Comparison of ENCODE assay signal across 11 cellular contexts in the genomic region with DNA sequence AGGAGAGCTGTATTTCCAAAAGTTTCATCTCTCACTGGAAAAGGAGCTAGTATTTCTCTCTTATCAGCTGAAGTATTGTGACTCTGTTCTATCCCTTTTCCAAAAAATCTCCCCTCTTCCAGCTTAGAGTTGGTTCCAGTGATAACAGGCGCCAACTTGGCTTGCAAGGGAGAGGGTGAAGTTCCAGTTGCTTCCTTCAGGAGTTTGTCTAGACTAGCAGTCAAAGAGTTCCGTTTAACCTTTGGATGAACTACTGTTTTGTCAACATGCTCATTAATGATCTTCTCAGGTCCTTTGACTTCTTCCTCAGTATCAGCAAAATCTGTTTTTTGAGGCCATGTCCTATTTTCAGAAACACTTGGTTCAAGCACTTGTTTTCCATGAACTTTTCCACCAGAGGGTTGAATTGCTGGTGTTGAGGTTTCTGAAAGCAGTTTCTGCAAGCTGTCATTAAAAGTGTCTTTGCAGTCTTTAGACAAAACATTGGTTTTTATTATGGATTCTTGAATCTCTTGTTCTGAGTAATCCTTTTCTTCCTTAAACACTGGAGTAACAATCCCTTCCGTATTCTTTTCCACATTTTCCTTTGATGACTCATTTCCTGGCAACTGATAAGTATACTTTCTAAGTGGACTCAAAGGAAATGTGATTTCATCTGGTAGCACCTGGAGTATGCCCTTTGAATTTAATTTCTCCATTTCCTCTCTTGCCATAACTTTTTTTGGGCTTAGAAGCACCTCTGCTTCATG. TPM values are rescaled to one million over a fixed set of nuclear protein-coding genes. Genes with fewer than 3 reads are reported as not detected.
DNase-seq lines count a peak whose midpoint lies in the region; ATAC-seq and TF ChIP-seq lines count a peak whose summit lies in the region.
"Had no signal": no experiment of that assay in that cellular context is flagged by ENCODE, and none has a peak within 500 bp of the region (broad histone marks: within the 10 kb centered on the region; RNA-seq: fewer than 3 reads in every experiment).

No MANE protein-coding gene starts in this region.

- peaks cover 3% of the 10 kb centered on the region for H3K36me3 Mint-ChIP-seq in osteocyte (ENCODE audit: unreplicated experiment)
- H3K36me3 Mint-ChIP-seq in activated CD8-positive, alpha-beta T cell treated with anti-CD3 and anti-CD28 coated beads for 36 hours (ENCODE audit: low read depth) = peaks cover 8% of the 10 kb centered on the region

- H3K4me3 ChIP-seq in fibroblast of lung (replicated peaks in 1 of 4; ENCODE audit: control extremely low read depth in 1 of 4, insufficient read depth in 1 of 4, low read depth in 3 of 4, low read length in 4 of 4) = no peak overlapping the region
- H3K4me3 ChIP-seq in retinal pigment epithelial cell (ENCODE audit: low read length) = no peak overlapping the region

- H3K4me3 Mint-ChIP-seq in osteocyte (ENCODE audit: unreplicated experiment) = no peak overlapping the region
- no peak overlapping the region for H3K4me3 Mint-ChIP-seq in activated CD8-positive, alpha-beta T cell treated with anti-CD3 and anti-CD28 coated beads for 36 hours

- no peak for TF ChIP-seq CTCF in RWPE1 (conservative IDR thresholded peaks at IDR 0.05; ENCODE audit: low read depth)
- no peak for TF ChIP-seq CTCF in fibroblast of lung (conservative IDR thresholded peaks at IDR 0.05 in 1 of 2, IDR thresholded peaks at IDR 0.05 in 1 of 2; ENCODE audit: low read depth in 1 of 2, low read length in 2 of 2)
- TF ChIP-seq CTCF in retinal pigment epithelial cell (conservative IDR thresholded peaks at IDR 0.05; ENCODE audit: low read depth, low read length) = peak; percentile 8
- no peak for TF ChIP-seq CTCF in osteocyte (IDR thresholded peaks at IDR 0.05)
- no peak for TF ChIP-seq CTCF in activated CD8-positive, alpha-beta T cell treated with anti-CD3 and anti-CD28 coated beads for 36 hours (IDR thresholded peaks at IDR 0.05)

- CTCF ChIA-PET in RWPE1 (lab: Yijun Ruan, JAX) = interaction anchor here (0.7 kb wide), 2 partner anchors 53 to 121 kb away, joined by 3 to 4 read pairs; no protein-coding TSS in a partner anchor
- CTCF ChIA-PET in activated CD8-positive, alpha-beta T cell treated with anti-CD3 and anti-CD28 coated beads for 36 hours (lab: Charles Lee) = interaction anchor here (1.3 kb wide), 1 partner anchor 15 kb away, joined by 3 read pairs; no protein-coding TSS in a partner anchor

- no peak overlapping the region for H3K9ac ChIP-seq in fibroblast of lung (ENCODE audit: insufficient read depth, low read length)
- H3K9ac ChIP-seq: parathyroid adenoma had no signal

- H3K27ac ChIP-seq in RWPE1 = no peak overlapping the region
- peak overlapping the region; percentile 30 for H3K27ac ChIP-seq in fibroblast of lung (ENCODE audit: insufficient read depth, low read length)
- H3K27ac ChIP-seq: parathyroid adenoma had no signal

- no peak for ATAC-seq in GM21723 (IDR thresholded peaks at IDR 0.05; ENCODE audit: unreplicated experiment)
- no peak for ATAC-seq in activated CD8-positive, alpha-beta T cell treated with anti-CD3 and anti-CD28 coated beads for 36 hours

- H3K36me3 ChIP-seq in fibroblast of lung (ENCODE audit: control insufficient read depth, insufficient read depth, low read length) = no peaks in the 10 kb centered on the region

- peaks cover 8% of the 10 kb centered on the region for H3K4me1 Mint-ChIP-seq in osteocyte (ENCODE audit: unreplicated experiment)
- no peaks in the 10 kb centered on the region for H3K4me1 Mint-ChIP-seq in activated CD8-positive, alpha-beta T cell treated with anti-CD3 and anti-CD28 coated beads for 36 hours (ENCODE audit: low read depth)

- POLR2A ChIA-PET in RWPE1 (lab: Yijun Ruan, JAX; ENCODE audit: low non-redundant PET) = no interaction called here
- POLR2A ChIA-PET in activated CD8-positive, alpha-beta T cell treated with anti-CD3 and anti-CD28 coated beads for 36 hours (lab: Charles Lee) = no interaction called here

- H3K4me2 ChIP-seq in fibroblast of lung (ENCODE audit: extremely low read depth, insufficient read depth, low read length) = peak overlapping the region; percentile 16

- no peaks in the 10 kb centered on the region for H3K79me2 ChIP-seq in fibroblast of lung (ENCODE audit: control insufficient read depth, insufficient read depth, low read length)
- H3K79me2 ChIP-seq: parathyroid adenoma had no signal

- intact Hi-C loops in activated CD8-positive, alpha-beta T cell treated with anti-CD3 and anti-CD28 coated beads for 36 hours (cut with micrococcal nuclease) = no loop called here

- no peak overlapping the region for H3K27ac Mint-ChIP-seq in osteocyte (ENCODE audit: unreplicated experiment)
- no peak overlapping the region for H3K27ac Mint-ChIP-seq in activated CD8-positive, alpha-beta T cell treated with anti-CD3 and anti-CD28 coated beads for 36 hours

- no peaks in the 10 kb centered on the region for H3K27me3 ChIP-seq in fibroblast of lung (ENCODE audit: control insufficient read depth, insufficient read depth, low read length)

- no peaks in the 10 kb centered on the region for H3K9me3 ChIP-seq in fibroblast of lung (ENCODE audit: control insufficient read depth, insufficient read depth, low read depth, low read length)

- peaks cover 4% of the 10 kb centered on the region for H3K4me1 ChIP-seq in fibroblast of lung (ENCODE audit: control insufficient read depth, extremely low read depth, insufficient read depth, low read length)
- H3K4me1 ChIP-seq: parathyroid adenoma had no signal

- H3K27me3 Mint-ChIP-seq in osteocyte (ENCODE audit: unreplicated experiment) = no peaks in the 10 kb centered on the region
- no peaks in the 10 kb centered on the region for H3K27me3 Mint-ChIP-seq in activated CD8-positive, alpha-beta T cell treated with anti-CD3 and anti-CD28 coated beads for 36 hours

- H3K9me3 Mint-ChIP-seq in osteocyte (ENCODE audit: unreplicated experiment) = peaks cover 5% of the 10 kb centered on the region
- no peaks in the 10 kb centered on the region for H3K9me3 Mint-ChIP-seq in activated CD8-positive, alpha-beta T cell treated with anti-CD3 and anti-CD28 coated beads for 36 hours

- no peaks in the 10 kb centered on the region for H4K20me1 ChIP-seq in fibroblast of lung (ENCODE audit: control insufficient read depth, extremely low read depth, insufficient read depth, low read length)

- DNase-seq in GM04504 (ENCODE audit: low read depth) (peak; percentile 85), RWPE1 (ENCODE audit: low spot score) (peak; percentile 59), fibroblast of lung (ENCODE audit: low read depth in 2 of 2) (peak; percentile 88 to 97), retinal pigment epithelial cell (ENCODE audit: low read depth) (peak; percentile 77), osteocyte (ENCODE audit: extremely low spot score, unreplicated experiment) (no peak), CD1c-positive myeloid dendritic cell (ENCODE audit: extremely low spot score) (no peak)
- no peak for DNase-seq in activated CD8-positive, alpha-beta T cell treated with anti-CD3 and anti-CD28 coated beads for 36 hours
- DNase-seq: activated CD4-positive, alpha-beta T cell treated with anti-CD3 and anti-CD28 coated beads, Interleukin-2, amount 50 U/mL, for 1 hour; NCI-H1694 had no signal

- H2AFZ ChIP-seq in fibroblast of lung (ENCODE audit: low read length) = no peak overlapping the region
- H2AFZ ChIP-seq: parathyroid adenoma had no signal

RNA-seq across cellular contexts. Expression of a gene that starts 39.7 kb away (rescaled TPM):
- total RNA-seq in fibroblast of lung (2.8 and 4.1 TPM in 2 replicates), osteocyte (not detected in 2 replicates)
- 2.3 and 2.9 TPM in 2 replicates for polyA plus RNA-seq in fibroblast of lung
- 1.5 and 2.3 TPM in 2 replicates for polyA plus RNA-seq in fibroblast of lung (2012)
- 0.30 TPM in 1 of 2 replicates, not detected in the other for polyA minus RNA-seq in fibroblast of lung (ENCODE audit: low replicate concordance)
- under 1 TPM in 1 of 2 experiments, not detected in 1; 0.36 TPM for total RNA-seq in activated CD8-positive, alpha-beta T cell treated with anti-CD3 and anti-CD28 coated beads for 36 hours

Comparison
In these comparisons a context has a peak if more than half of its experiments do, and no peak if none do; other contexts are left out.
1. DNase-seq: peak in GM04504 (single experiment), RWPE1 (single experiment), fibroblast of lung (2 of 2) and retinal pigment epithelial cell (single experiment); none in osteocyte (single experiment), CD1c-positive myeloid dendritic cell (single experiment) and activated CD8-positive, alpha-beta T cell treated with anti-CD3 and anti-CD28 coated beads for 36 hours (single experiment).